Comparison of ENCODE assay signal across 11 cellular contexts in the genomic region with DNA sequence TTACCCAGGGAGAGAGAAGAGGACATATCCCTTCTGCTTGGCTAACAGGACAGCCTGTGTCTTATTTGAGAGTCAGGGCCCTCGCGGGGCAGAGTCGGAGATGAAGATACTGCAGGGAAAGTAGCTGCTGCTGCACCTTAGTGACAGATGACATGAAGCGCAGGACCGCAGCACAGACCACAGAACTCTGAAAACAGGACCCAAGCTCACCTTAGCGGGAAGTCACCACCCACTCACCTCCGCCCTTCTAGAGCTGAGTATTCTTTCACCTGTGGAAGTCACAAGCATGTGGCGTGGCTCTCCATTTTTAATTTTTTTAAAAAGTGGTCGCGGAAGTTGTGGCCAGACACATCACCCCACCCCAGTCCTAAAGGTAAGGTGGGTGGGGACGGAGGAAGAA.
A peak's percentile ranks its signal among the peaks of the same experiment; 100 is the strongest.
DNase-seq lines count a peak whose midpoint lies in the region; ATAC-seq, FAIRE-seq and TF ChIP-seq lines count a peak whose summit lies in the region.
"Had no signal": no experiment of that assay in that cellular context is flagged by ENCODE, and none has a peak within 500 bp of the region (broad histone marks: within the 10 kb centered on the region; RNA-seq: fewer than 3 reads in every experiment).

No MANE protein-coding gene starts in this region.

- 93 to 97% (median 94%) methylated on average over 11 of the region's 11 CpGs for WGBS in psoas muscle, 3 donors

- H3K36me3 ChIP-seq in SJCRH30 (no peaks in the 10 kb centered on the region), psoas muscle (ENCODE audit: insufficient read depth in 1 of 2, low read depth in 1 of 2) (no peaks in the 10 kb centered on the region)
- H3K36me3 ChIP-seq: brain microvascular endothelial cell had no signal

- H3K27ac ChIP-seq in SJCRH30 (no peak overlapping the region), psoas muscle (no peak overlapping the region)
- H3K27ac ChIP-seq: brain microvascular endothelial cell had no signal

- H3K4me3 ChIP-seq in SJCRH30 (no peak overlapping the region), psoas muscle (no peak overlapping the region)

- H3K4me1 ChIP-seq in SJCRH30 (no peaks in the 10 kb centered on the region; the same call in 1 of the 2 replicates), psoas muscle (no peaks in the 10 kb centered on the region)

- peak; percentile 74 for FAIRE-seq in GM18507 (lab: Jason Lieb, UNC)

- intact Hi-C loops in psoas muscle (cut with DNase I) = no loop called here

- no peak for TF ChIP-seq CTCF in psoas muscle (IDR thresholded peaks at IDR 0.05)

- H3K9me3 ChIP-seq in SJCRH30 (replicated peaks) (no peaks in the 10 kb centered on the region), psoas muscle (no peaks in the 10 kb centered on the region)

- no peak for ATAC-seq in psoas muscle
- no peak for ATAC-seq in GM18867 (IDR thresholded peaks at IDR 0.05; ENCODE audit: unreplicated experiment)

- DNase-seq in GM18507 (ENCODE audit: extremely low spot score, insufficient read length, low read depth) (no peak), T-helper 2 cell (peak; percentile 48 to 92 (median 81)), SJCRH30 (no peak), NCI-H2227 (lab: John Stamatoyannopoulos, UW; ENCODE audit: unreplicated experiment) (no peak), psoas muscle (no peak)
- DNase-seq in activated naive CD4-positive, alpha-beta T cell treated with Interleukin-2 at 50 U/mL for 16 hours = peak; percentile 85
- DNase-seq in stimulated activated CD4-positive, alpha-beta T cell treated with anti-CD3 and anti-CD28 coated beads, Interleukin-4, amount 100 ng/mL, for 1 hour = peak; percentile 74
- DNase-seq: brain microvascular endothelial cell, DMS79 treated with DMSO at 0.1 percent for 48 hours, NCI-H446 treated with DMSO at 0.1 percent for 48 hours had no signal

- H3K27me3 ChIP-seq in SJCRH30 = no peaks in the 10 kb centered on the region
- H3K27me3 ChIP-seq in psoas muscle (ENCODE audit: insufficient read depth in 3 of 3, low read length in 2 of 3) = no peaks in the 10 kb centered on the region
- H3K27me3 ChIP-seq: brain microvascular endothelial cell had no signal

Comparison
In these comparisons a context has a peak if more than half of its experiments do, and no peak if none do; other contexts are left out.
1. DNase-seq: peak in T-helper 2 cell (5 of 5), activated naive CD4-positive, alpha-beta T cell treated with Interleukin-2 at 50 U/mL for 16 hours (single experiment) and stimulated activated CD4-positive, alpha-beta T cell treated with anti-CD3 and anti-CD28 coated beads, Interleukin-4, amount 100 ng/mL, for 1 hour (single experiment); none in GM18507 (single experiment), SJCRH30 (0 of 2), NCI-H2227 (single experiment) and psoas muscle (0 of 2).